ENCODE assay signal across 13 cellular contexts in the genomic region with DNA sequence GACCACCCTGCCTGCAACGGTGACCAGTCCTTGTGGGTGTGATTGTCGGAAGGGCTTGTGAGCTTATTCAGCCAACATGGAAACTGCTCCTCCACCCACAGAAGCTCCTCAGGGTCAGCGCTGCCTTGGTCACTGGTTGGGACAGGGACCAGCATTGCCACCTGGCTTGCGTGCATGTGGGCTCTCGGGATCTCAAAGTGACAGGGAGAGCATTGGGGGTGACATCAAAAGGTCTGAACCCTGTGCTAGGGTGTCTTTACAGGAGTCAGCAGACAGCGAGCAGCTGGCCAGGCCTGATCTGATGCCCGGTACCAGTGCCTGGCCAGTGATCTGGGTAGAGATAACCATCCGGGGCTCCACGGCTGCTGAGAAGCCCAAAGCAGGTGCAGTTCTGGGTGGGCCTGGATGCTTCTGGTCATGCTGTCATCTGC.
A peak's percentile ranks its signal among the peaks of the same experiment; 100 is the strongest.
DNase-seq lines count a peak whose midpoint lies in the region; ATAC-seq and TF ChIP-seq lines count a peak whose summit lies in the region.
"Had no signal": no experiment of that assay in that cellular context is flagged by ENCODE, and none has a peak within 500 bp of the region (broad histone marks: within the 10 kb centered on the region; RNA-seq: fewer than 3 reads in every experiment).

No MANE protein-coding gene starts in this region.

- no peak overlapping the region for H2AFZ ChIP-seq in neuronal stem cell (ENCODE audit: low read length)

- no peak for TF ChIP-seq POLR2A in heart left ventricle (IDR thresholded peaks at IDR 0.05)

- H2BK12ac ChIP-seq in neuronal stem cell (ENCODE audit: low read length), result no peak overlapping the region

- peaks cover 0 to 2% (median 0%) of the 10 kb centered on the region in 12 donors for H3K4me1 ChIP-seq in heart left ventricle
- H3K4me1 ChIP-seq in neuronal stem cell (ENCODE audit: control insufficient read depth in 2 of 2, insufficient read depth in 1 of 2, low read depth in 1 of 2, low read length in 2 of 2), result peaks cover 6 to 7% of the 10 kb centered on the region in 2 donors

- peaks cover 1% of the 10 kb centered on the region for H3K79me1 ChIP-seq in neuronal stem cell (ENCODE audit: low read depth, low read length)

- no peak for ATAC-seq in heart left ventricle
- ATAC-seq: HCT116 had no signal

- H3K36me3 Mint-ChIP-seq in glutamatergic neuron (ENCODE audit: unreplicated experiment), result no peaks in the 10 kb centered on the region
- H3K36me3 Mint-ChIP-seq: CD4-positive, CD25-positive, alpha-beta regulatory T cell had no signal

- H3K18ac ChIP-seq in neuronal stem cell (ENCODE audit: low read length), result no peak overlapping the region

- peaks cover 4% of the 10 kb centered on the region for H3K27me3 Mint-ChIP-seq in glutamatergic neuron (ENCODE audit: unreplicated experiment)

- H3K4ac ChIP-seq in neuronal stem cell (ENCODE audit: low read length), result no peak overlapping the region

- H3K4me3 Mint-ChIP-seq in glutamatergic neuron (ENCODE audit: unreplicated experiment), result no peak overlapping the region
- H3K4me3 Mint-ChIP-seq: CD4-positive, CD25-positive, alpha-beta regulatory T cell had no signal

- peak overlapping the region; percentile 18 for H3K23ac ChIP-seq in neuronal stem cell (ENCODE audit: low read depth, low read length, poor library complexity)

- peak overlapping the region; percentile 1 for H4K8ac ChIP-seq in neuronal stem cell (ENCODE audit: low read depth, low read length)

- no peak overlapping the region for H3K4me2 ChIP-seq in neuronal stem cell (ENCODE audit: insufficient read depth, low read length, poor library complexity, severe bottlenecking)
- H3K4me2 ChIP-seq: BLaER1 treated with 17β-estradiol and CSF1 and Interleukin-3, amounts not matched to agents 10 nM and 100 nM had no signal

- peak overlapping the region; percentile 22 for H2AK5ac ChIP-seq in neuronal stem cell (ENCODE audit: low read depth, low read length)

- H2BK120ac ChIP-seq in neuronal stem cell (ENCODE audit: low read depth, low read length), result no peak overlapping the region

- no peak overlapping the region for H3K4me3 ChIP-seq in heart left ventricle
- no peak overlapping the region for H3K4me3 ChIP-seq in neuronal stem cell (ENCODE audit: low read length in 2 of 2)
- H3K4me3 ChIP-seq: BLaER1 treated with 17β-estradiol and CSF1 and Interleukin-3, amounts not matched to agents 10 nM and 100 nM had no signal

- peaks cover 9% of the 10 kb centered on the region for H3K4me1 Mint-ChIP-seq in glutamatergic neuron (ENCODE audit: low read depth, unreplicated experiment)

- no peak overlapping the region for H4K91ac ChIP-seq in neuronal stem cell (ENCODE audit: low read depth, low read length, poor library complexity)

- H3K36me3 ChIP-seq in heart left ventricle, result no peaks in the 10 kb centered on the region
- H3K36me3 ChIP-seq in neuronal stem cell (replicated peaks in 1 of 2; ENCODE audit: control insufficient read depth in 2 of 2, insufficient read depth in 2 of 2, low read length in 2 of 2), result no peaks in the 10 kb centered on the region
- H3K36me3 ChIP-seq: BLaER1 treated with 17β-estradiol and CSF1 and Interleukin-3, amounts not matched to agents 10 nM and 100 nM had no signal

- H3K9me3 ChIP-seq in heart left ventricle, result no peaks in the 10 kb centered on the region
- H3K9me3 ChIP-seq in neuronal stem cell (replicated peaks in 1 of 2; ENCODE audit: control insufficient read depth in 2 of 2, insufficient read depth in 1 of 2, low read depth in 1 of 2, low read length in 2 of 2), result no peaks in the 10 kb centered on the region
- H3K9me3 ChIP-seq: BLaER1 treated with 17β-estradiol and CSF1 and Interleukin-3, amounts not matched to agents 10 nM and 100 nM had no signal

- DNase-seq in cardiac septum (ENCODE audit: low spot score) (peak; percentile 65), heart left ventricle (no peak), glutamatergic neuron (peak; percentile 12), neuronal stem cell (ENCODE audit: low spot score) (no peak), midbrain (lab: John Stamatoyannopoulos, UW) (no peak), NAMALWA (ENCODE audit: low spot score) (no peak), NCI-H446 (lab: John Stamatoyannopoulos, UW) (no peak)
- DNase-seq: ACHN; CD4-positive, CD25-positive, alpha-beta regulatory T cell; DMS53; GF-D8 had no signal

- H3K14ac ChIP-seq in neuronal stem cell (ENCODE audit: low read length), result no peak overlapping the region

- H3K27me3 ChIP-seq in heart left ventricle (peaks cover 0 to 18% (median 7%) of the 10 kb centered on the region in 9 donors), neuronal stem cell (ENCODE audit: control insufficient read depth in 3 of 3, insufficient read depth in 3 of 3, low read depth in 1 of 3, low read length in 3 of 3) (peaks cover 0 to 9% (median 0%) of the 10 kb centered on the region in 3 experiments)
- H3K27me3 ChIP-seq: BLaER1 treated with 17β-estradiol and CSF1 and Interleukin-3, amounts not matched to agents 10 nM and 100 nM had no signal

- TF ChIP-seq CTCF in heart left ventricle (IDR thresholded peaks at IDR 0.05) (no peak), glutamatergic neuron (IDR thresholded peaks at IDR 0.05; ENCODE audit: partially characterized antibody, unreplicated experiment) (no peak)

- intact Hi-C loops in cardiac septum (cut with DNase I) (no loop called here), heart left ventricle (cut with DNase I) (no loop called here)

- 78 to 98% (median 87%) methylated on average over 5 to 9 of the region's 9 CpGs for WGBS in heart left ventricle, 4 donors
- WGBS in neuronal stem cell (ENCODE audit: extremely low coverage in 2 of 2, insufficient read length in 2 of 2, insufficient replicate concordance in 1 of 2), 2 donors, result no CpG with 5 or more reads among the region's 9 CpGs

- H3K9ac ChIP-seq in neuronal stem cell (ENCODE audit: low read depth, low read length, poor library complexity), result no peak overlapping the region
- H3K9ac ChIP-seq: BLaER1 treated with 17β-estradiol and CSF1 and Interleukin-3, amounts not matched to agents 10 nM and 100 nM had no signal

- no peak overlapping the region for H3K27ac Mint-ChIP-seq in glutamatergic neuron (ENCODE audit: unreplicated experiment)
- H3K27ac Mint-ChIP-seq: CD4-positive, CD25-positive, alpha-beta regulatory T cell had no signal

- H3K9me3 Mint-ChIP-seq in glutamatergic neuron (ENCODE audit: unreplicated experiment), result peaks cover 13% of the 10 kb centered on the region

- H2BK5ac ChIP-seq in neuronal stem cell (ENCODE audit: low read length), result no peak overlapping the region

- H2BK15ac ChIP-seq in neuronal stem cell (ENCODE audit: low read length), result no peak overlapping the region

- H3K27ac ChIP-seq in heart left ventricle (no peak overlapping the region), neuronal stem cell (replicated peaks; ENCODE audit: low read length) (no peak overlapping the region)
- H3K27ac ChIP-seq: BLaER1 treated with 17β-estradiol and CSF1 and Interleukin-3, amounts not matched to agents 10 nM and 100 nM had no signal

Comparison
In these comparisons a context has a peak if more than half of its experiments do, and no peak if none do; other contexts are left out.
1. DNase-seq: peak in cardiac septum (single experiment) and glutamatergic neuron (single experiment); none in heart left ventricle (0 of 5), neuronal stem cell (single experiment), midbrain (single experiment), NAMALWA (single experiment) and NCI-H446 (0 of 2).